ENCODE assay signal across 34 cellular contexts in the genomic region with DNA sequence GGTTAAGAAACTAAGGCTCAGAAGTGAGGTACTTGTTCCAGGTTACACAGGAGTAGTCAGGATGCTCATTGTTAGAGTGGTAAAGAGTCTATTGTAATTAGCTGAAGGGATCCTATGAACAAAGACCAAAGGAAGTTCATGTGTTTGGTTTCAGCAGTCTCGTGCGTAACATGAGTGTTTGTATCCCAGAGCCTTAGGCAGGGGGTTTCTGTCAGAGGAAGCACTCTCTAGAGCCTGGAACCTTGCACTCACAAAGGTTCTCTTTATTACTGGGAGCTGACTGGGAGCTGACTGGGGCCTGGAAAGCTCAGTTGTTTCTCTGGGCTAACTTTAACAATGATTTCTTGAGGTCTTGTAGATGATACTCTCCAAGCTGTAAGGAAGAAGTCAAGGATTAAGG.
"Had no signal": no experiment of that assay in that cellular context is flagged by ENCODE, and none has a peak within 500 bp of the region (broad histone marks: within the 10 kb centered on the region; RNA-seq: fewer than 3 reads in every experiment).

No MANE protein-coding gene starts in this region.

- H3K27me3 ChIP-seq: brain microvascular endothelial cell, gastroesophageal sphincter, heart right ventricle had no signal

- H3K4me3 ChIP-seq: coronary artery, gastroesophageal sphincter, heart right ventricle had no signal

- H3K27ac Mint-ChIP-seq: activated B cell treated with CpG ODN at 0.5 μM for 24 hours; activated CD8-positive, alpha-beta T cell treated with anti-CD3 and anti-CD28 coated beads for 36 hours; activated naive CD8-positive, alpha-beta T cell; activated T-helper 17 cell treated with anti-CD3 and anti-CD28 coated beads, Interleukin-2, amount 50 U/mL, for 72 hours; dendritic cell treated with granulocyte-macrophage colony-stimulating factor and Interleukin-4, amounts not matched to agents 40 ng/mL and 50 ng/mL, for 4 days; T-helper 17 cell; T-helper 2 cell treated with Interferon-gamma antibody and Interleukin-4, amounts not matched to agents 5 μg/mL and 100 μg/mL, for 36 hours had no signal

- H3K9me3 ChIP-seq: gastroesophageal sphincter, heart right ventricle had no signal

- H3K9me3 Mint-ChIP-seq: activated B cell treated with CpG ODN at 0.5 μM for 24 hours; activated CD8-positive, alpha-beta T cell treated with anti-CD3 and anti-CD28 coated beads for 36 hours; activated T-cell treated with anti-CD3 and anti-CD28 coated beads, Interleukin-2, amount 50 U/mL, for 4 hours; activated T-helper 17 cell treated with anti-CD3 and anti-CD28 coated beads, Interleukin-2, amount 50 U/mL, for 72 hours; central memory CD8-positive, alpha-beta T cell; dendritic cell treated with granulocyte-macrophage colony-stimulating factor and Interleukin-4, amounts not matched to agents 40 ng/mL and 50 ng/mL, for 4 days; effector memory CD8-positive, alpha-beta T cell had no signal

- H3K27me3 Mint-ChIP-seq: activated B cell treated with CpG ODN at 0.5 μM for 24 hours; activated CD8-positive, alpha-beta T cell treated with anti-CD3 and anti-CD28 coated beads for 36 hours; activated naive CD8-positive, alpha-beta T cell; activated T-helper 17 cell treated with anti-CD3 and anti-CD28 coated beads, Interleukin-2, amount 50 U/mL, for 72 hours; central memory CD8-positive, alpha-beta T cell; dendritic cell treated with granulocyte-macrophage colony-stimulating factor and Interleukin-4, amounts not matched to agents 40 ng/mL and 50 ng/mL, for 4 days; effector memory CD8-positive, alpha-beta T cell; T-helper 17 cell had no signal

- H3K27ac ChIP-seq: brain microvascular endothelial cell, coronary artery, gastroesophageal sphincter, heart right ventricle, WERI-Rb-1 had no signal

- H3K4me3 Mint-ChIP-seq: activated B cell treated with CpG ODN at 0.5 μM for 24 hours; activated CD8-positive, alpha-beta T cell treated with anti-CD3 and anti-CD28 coated beads for 36 hours; activated naive CD8-positive, alpha-beta T cell; activated T-cell treated with anti-CD3 and anti-CD28 coated beads, Interleukin-2, amount 50 U/mL, for 4 hours; activated T-helper 17 cell treated with anti-CD3 and anti-CD28 coated beads, Interleukin-2, amount 50 U/mL, for 72 hours; central memory CD8-positive, alpha-beta T cell; dendritic cell treated with granulocyte-macrophage colony-stimulating factor and Interleukin-4, amounts not matched to agents 40 ng/mL and 50 ng/mL, for 4 days; effector memory CD8-positive, alpha-beta T cell; T-helper 2 cell treated with Interferon-gamma antibody and Interleukin-4, amounts not matched to agents 5 μg/mL and 100 μg/mL, for 36 hours had no signal

- FAIRE-seq: astrocyte, bronchial epithelial cell, endometrium had no signal

- DNase-seq: activated B cell treated with CpG ODN at 0.5 μM for 24 hours; activated CD4-positive, alpha-beta T cell treated with anti-CD3 and anti-CD28 coated beads for 48 hours; activated CD4-positive, alpha-beta T cell treated with anti-CD3 and anti-CD28 coated beads, Interleukin-2, amount 50 U/mL, for 1 hour; activated CD4-positive, alpha-beta T cell treated with anti-CD3 and anti-CD28 coated beads, Interleukin-2, amount 50 U/mL, for 48 hours; activated CD8-positive, alpha-beta memory T cell treated with anti-CD3 and anti-CD28 coated beads for 24 hours; activated CD8-positive, alpha-beta T cell treated with anti-CD3 and anti-CD28 coated beads for 36 hours; activated effector memory CD4-positive, alpha-beta T cell treated with Interleukin-2 at 50 U/mL for 16 hours; activated gamma-delta T cell treated with Interleukin-2 at 50 U/mL for 16 hours; activated naive CD4-positive, alpha-beta T cell treated with anti-CD3 and anti-CD28 coated beads, Interleukin-2, amount 50 U/mL, for 16 hours; activated naive CD4-positive, alpha-beta T cell treated with Interleukin-2 at 50 U/mL for 16 hours; activated T-cell treated with anti-CD3 and anti-CD28 coated beads, Interleukin-2, amount 50 U/mL, for 4 hours; amniotic stem cell; anterior cingulate cortex; brain microvascular endothelial cell; effector CD4-positive, alpha-beta T cell; effector memory CD8-positive, alpha-beta T cell; foreskin fibroblast; heart right ventricle; T-helper 1 cell; T-helper 17 cell; T1000; WERI-Rb-1 had no signal

- ATAC-seq: activated CD4-positive, CD25-positive, alpha-beta regulatory T cell treated with anti-CD3 and anti-CD28 coated beads, Interleukin-2, amount 50 U/mL, for 24 hours; activated CD8-positive, alpha-beta T cell treated with anti-CD3 and anti-CD28 coated beads for 36 hours; activated T-cell treated with anti-CD3 and anti-CD28 coated beads, Interleukin-2, amount 50 U/mL, for 4 hours; activated T-helper 17 cell treated with anti-CD3 and anti-CD28 coated beads, Interleukin-2, amount 50 U/mL, for 72 hours; effector memory CD8-positive, alpha-beta T cell; esophagus mucosa; gastroesophageal sphincter; heart right ventricle; T-helper 17 cell had no signal
